ENCODE assay signal across 21 cellular contexts in genomic region chr13:40514797-40515196, GRCh38.
"Had no signal": no experiment of that assay in that cellular context is flagged by ENCODE, and none has a peak within 500 bp of the region (broad histone marks: within the 10 kb centered on the region; RNA-seq: fewer than 3 reads in every experiment).

No MANE protein-coding gene starts in this region.

- DNase-seq: effector CD4-positive, alpha-beta T cell; endodermal cell; erythroblast; foreskin keratinocyte; immature natural killer cell; left ventricle myocardium inferior; lower lobe of right lung; midbrain; occipital lobe; pancreas; right cardiac atrium; small intestine; stimulated activated CD4-positive, alpha-beta T cell treated with anti-CD3 and anti-CD28 coated beads, Interleukin-12 subunit alpha, Interleukin-12 subunit beta, amount 100 ng/mL, for 4 hours; stimulated activated naive CD4-positive, alpha-beta T cell; stomach; substantia nigra; transverse colon had no signal

- H3K36me3 ChIP-seq: left ventricle myocardium inferior, lower lobe of right lung, pancreas, stomach, thoracic aorta, transverse colon had no signal

- H3K4me1 ChIP-seq: foreskin keratinocyte, lower lobe of right lung, transverse colon had no signal

- H3K27me3 Mint-ChIP-seq: progenitor cell of endocrine pancreas had no signal

- H3K27me3 ChIP-seq: foreskin keratinocyte, pancreas, stomach, transverse colon had no signal

- H3K9me3 Mint-ChIP-seq: endodermal cell, immature natural killer cell, memory B cell had no signal

- H3K27ac Mint-ChIP-seq: endodermal cell, immature natural killer cell, memory B cell, nephron, progenitor cell of endocrine pancreas had no signal

- H3K9me3 ChIP-seq: left ventricle myocardium inferior, lower lobe of right lung, pancreas, stomach, thoracic aorta, transverse colon had no signal

- ATAC-seq: foreskin keratinocyte, lower lobe of right lung, pancreas, right cardiac atrium had no signal

- H3K36me3 Mint-ChIP-seq: memory B cell had no signal

- H3K4me3 ChIP-seq: left ventricle myocardium inferior, lower lobe of right lung, pancreas, stomach, thoracic aorta, transverse colon had no signal

- H3K4me3 Mint-ChIP-seq: endodermal cell, immature natural killer cell, memory B cell, nephron had no signal

- H3K27ac ChIP-seq: foreskin keratinocyte, left ventricle myocardium inferior, lower lobe of right lung, pancreas, stomach, thoracic aorta, transverse colon had no signal
